Comparison of ENCODE assay signal across 26 cellular contexts in genomic region chr2:240329778-240330177, GRCh38.
"Had no signal": no experiment of that assay in that cellular context is flagged by ENCODE, and none has a peak within 500 bp of the region (broad histone marks: within the 10 kb centered on the region; RNA-seq: fewer than 3 reads in every experiment).

No MANE protein-coding gene starts in this region.

- DNase-seq: esophagus squamous epithelium; foreskin fibroblast; glutamatergic neuron; immature natural killer cell; kidney; left cardiac atrium; left ventricle myocardium inferior; lower lobe of right lung; midbrain; occipital lobe; psoas muscle; retina; spleen; stimulated activated CD4-positive, alpha-beta T cell treated with anti-CD3 and anti-CD28 coated beads, Interleukin-15, amount 100 ng/mL, for 24 hours; stimulated activated CD4-positive, alpha-beta T cell treated with anti-CD3 and anti-CD28 coated beads, Interleukin-1b, Interleukin-23, amount 100 ng/mL, for 48 hours; stimulated activated CD4-positive, alpha-beta T cell treated with anti-CD3 and anti-CD28 coated beads, Interleukin-4, amount 100 ng/mL, for 24 hours; testis had no signal

- H3K79me2 ChIP-seq: parathyroid adenoma had no signal

- H3K4me2 ChIP-seq: neural progenitor cell had no signal

- H3K9ac ChIP-seq: neural progenitor cell, parathyroid adenoma had no signal

- H3K27ac ChIP-seq: esophagus squamous epithelium, gastroesophageal sphincter, left ventricle myocardium inferior, lower lobe of right lung, neural progenitor cell, parathyroid adenoma, psoas muscle, right lobe of liver, spleen, testis, tibial nerve had no signal

- H3K4me3 Mint-ChIP-seq: immature natural killer cell; memory B cell; natural killer cell treated with Interleukin-12 subunit alpha and Interleukin-12 subunit beta and Interleukin-15 and Interleukin-18, amount 100 ng/mL, for 72 hours; neural progenitor cell; stimulated activated memory B cell treated with anti-CD40 and anti-IgM and Interleukin-4, amounts not matched to agents 10 μg/mL and 1 μg/mL and 100 μg/mL, for 72 hours; stimulated activated naive CD8-positive, alpha-beta T cell treated with anti-CD3 and anti-CD28 coated beads, Interleukin-15, Interleukin-2, amounts not matched to agents 100 ng/mL and 50 ng/mL, for 24 hours had no signal

- H3K27me3 Mint-ChIP-seq: memory B cell had no signal

- H3K36me3 Mint-ChIP-seq: immature natural killer cell; memory B cell; natural killer cell treated with Interleukin-12 subunit alpha and Interleukin-12 subunit beta and Interleukin-15 and Interleukin-18, amount 100 ng/mL, for 72 hours; neural progenitor cell; stimulated activated memory B cell treated with anti-CD40 and anti-IgM and Interleukin-4, amounts not matched to agents 10 μg/mL and 1 μg/mL and 100 μg/mL, for 72 hours had no signal

- H3K27me3 ChIP-seq: right lobe of liver, testis, tibial nerve had no signal

- H3K9me3 ChIP-seq: lower lobe of right lung, psoas muscle, right lobe of liver, testis had no signal

- H3K27ac Mint-ChIP-seq: immature natural killer cell; memory B cell; natural killer cell treated with Interleukin-12 subunit alpha and Interleukin-12 subunit beta and Interleukin-15 and Interleukin-18, amount 100 ng/mL, for 72 hours; stimulated activated memory B cell treated with anti-CD40 and anti-IgM and Interleukin-4, amounts not matched to agents 10 μg/mL and 1 μg/mL and 100 μg/mL, for 72 hours; stimulated activated naive CD8-positive, alpha-beta T cell treated with anti-CD3 and anti-CD28 coated beads, Interleukin-15, Interleukin-2, amounts not matched to agents 100 ng/mL and 50 ng/mL, for 24 hours had no signal

- H3K4me3 ChIP-seq: esophagus squamous epithelium, gastroesophageal sphincter, left ventricle myocardium inferior, lower lobe of right lung, neural progenitor cell, psoas muscle, right lobe of liver, spleen, testis, tibial nerve had no signal

- H3K4me1 Mint-ChIP-seq: immature natural killer cell; memory B cell; stimulated activated memory B cell treated with anti-CD40 and anti-IgM and Interleukin-4, amounts not matched to agents 10 μg/mL and 1 μg/mL and 100 μg/mL, for 72 hours had no signal

- ATAC-seq: gastroesophageal sphincter; left cardiac atrium; psoas muscle; right lobe of liver; stimulated activated memory B cell treated with anti-CD40 and anti-IgM and Interleukin-4, amounts not matched to agents 10 μg/mL and 1 μg/mL and 100 μg/mL, for 72 hours had no signal

- H3K4me1 ChIP-seq: parathyroid adenoma, right lobe of liver had no signal

- H3K36me3 ChIP-seq: esophagus squamous epithelium, gastroesophageal sphincter, left ventricle myocardium inferior, lower lobe of right lung, neural progenitor cell, right lobe of liver, spleen, tibial nerve had no signal

- H2AFZ ChIP-seq: neural progenitor cell, parathyroid adenoma had no signal
